ENCODE assay signal across 1 cellular context in the genomic region with DNA sequence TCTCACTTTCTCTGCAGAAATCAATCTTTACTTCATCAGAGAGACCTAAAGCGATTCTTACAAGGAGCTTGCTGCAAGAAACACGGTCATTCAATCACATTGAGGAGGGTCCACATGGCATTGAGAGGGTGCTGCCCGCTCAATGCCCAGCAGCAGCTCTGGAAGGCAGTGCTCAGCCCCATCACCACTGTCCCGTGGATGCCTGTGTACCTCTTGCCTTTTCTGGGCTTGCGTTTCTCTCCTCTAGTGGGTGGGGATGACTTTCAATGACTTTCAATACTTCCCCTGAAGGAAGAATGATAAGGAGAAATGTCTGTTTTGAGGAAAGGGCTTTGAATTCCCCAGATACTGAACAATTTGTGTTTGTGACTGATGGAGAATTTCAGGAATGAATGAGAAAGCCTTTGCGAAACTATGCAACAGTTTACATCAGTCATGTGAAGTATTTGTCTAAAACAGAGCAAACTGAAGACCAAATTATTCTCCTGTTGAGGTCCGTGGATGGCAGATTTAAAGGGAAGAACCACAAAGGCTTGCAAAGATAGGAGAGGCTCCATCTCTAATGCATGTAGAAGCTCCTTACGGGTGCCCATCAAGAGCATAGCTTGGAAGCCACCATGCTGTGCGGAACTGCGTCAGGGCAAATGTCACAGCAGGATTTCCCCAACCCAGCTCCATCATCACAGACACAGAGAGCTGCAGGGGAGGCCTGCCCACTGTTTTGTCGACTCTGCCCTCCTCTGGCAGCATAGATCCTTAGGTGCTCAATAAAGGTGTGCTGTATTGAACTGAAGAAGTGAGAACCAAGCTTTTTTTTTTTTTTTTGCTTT.
TF ChIP-seq lines count a peak whose summit lies in the region.

No MANE protein-coding gene starts in this region.

TF ChIP-seq in HepG2, 621 proteins besides CTCF, POLR2A, EP300 and RAD21 (continued from another document and continues in another):
- TF ChIP-seq ZSCAN20 (CRISPR knock-in tag; IDR thresholded peaks at IDR 0.05; ENCODE audit: borderline replicate concordance) (no peak), ZFP41 (CRISPR knock-in tag; IDR thresholded peaks at IDR 0.05; ENCODE audit: borderline replicate concordance) (no peak), KAT2B (IDR thresholded peaks at IDR 0.05; ENCODE audit: borderline replicate concordance, low read depth, low read length) (no peak), ZNF138 (CRISPR knock-in tag; IDR thresholded peaks at IDR 0.05; ENCODE audit: low read depth) (no peak), ZNF333 (CRISPR knock-in tag; IDR thresholded peaks at IDR 0.05; ENCODE audit: borderline replicate concordance) (no peak), ZNF609 (CRISPR knock-in tag; IDR thresholded peaks at IDR 0.05; ENCODE audit: borderline replicate concordance) (no peak), ZNF274 (CRISPR knock-in tag; IDR thresholded peaks at IDR 0.05) (no peak), ZBTB49 (CRISPR knock-in tag; IDR thresholded peaks at IDR 0.05; ENCODE audit: borderline replicate concordance) (no peak), ZNF33B (CRISPR knock-in tag; IDR thresholded peaks at IDR 0.05) (no peak), ZKSCAN5 (CRISPR knock-in tag; IDR thresholded peaks at IDR 0.05) (no peak), MXI1 (IDR thresholded peaks at IDR 0.05; ENCODE audit: borderline replicate concordance, low read depth, low read length) (no peak), HDAC1 (CRISPR knock-in tag; IDR thresholded peaks at IDR 0.05) (0 out of 2 replicates have a peak, but pooled peaks have one; percentile 25), ZNF207 (IDR thresholded peaks at IDR 0.05; ENCODE audit: borderline replicate concordance) (no peak), ZNF256 (CRISPR knock-in tag; conservative IDR thresholded peaks at IDR 0.05) (no peak), ARID5B (CRISPR knock-in tag; IDR thresholded peaks at IDR 0.05) (peak; percentile 54), ZNF234 (CRISPR knock-in tag; conservative IDR thresholded peaks at IDR 0.05) (no peak), MXD3 (CRISPR knock-in tag; IDR thresholded peaks at IDR 0.05) (no peak), ZNF468 (CRISPR knock-in tag; IDR thresholded peaks at IDR 0.05) (no peak), TCF7L2 (IDR thresholded peaks at IDR 0.05; ENCODE audit: low read depth, low read length) (no peak), PPARG (CRISPR knock-in tag; conservative IDR thresholded peaks at IDR 0.05) (no peak), CHD2 (IDR thresholded peaks at IDR 0.05; ENCODE audit: low read depth, low read length) (no peak), SRSF4 (IDR thresholded peaks at IDR 0.05; ENCODE audit: low read depth, low read length, poor library complexity, severe bottlenecking) (no peak), ZKSCAN8 (CRISPR knock-in tag; IDR thresholded peaks at IDR 0.05; ENCODE audit: borderline replicate concordance) (no peak), SP5 (CRISPR knock-in tag; IDR thresholded peaks at IDR 0.05; ENCODE audit: borderline replicate concordance, low read depth) (no peak), ZEB1 (IDR thresholded peaks at IDR 0.05; ENCODE audit: insufficient replicate concordance, low read depth) (no peak), ZNF441 (CRISPR knock-in tag; IDR thresholded peaks at IDR 0.05; ENCODE audit: borderline replicate concordance) (no peak), LCORL (IDR thresholded peaks at IDR 0.05) (no peak), LCORL (CRISPR knock-in tag; IDR thresholded peaks at IDR 0.05) (no peak), SOX13 (IDR thresholded peaks at IDR 0.05) (no peak), SOX13 (CRISPR knock-in tag; conservative IDR thresholded peaks at IDR 0.05 in 1 of 2, IDR thresholded peaks at IDR 0.05 in 1 of 2) (peak in 1 of 2 experiments; percentile 64; a peak in 2 of 4 replicates), HMG20B (CRISPR knock-in tag; conservative IDR thresholded peaks at IDR 0.05) (no peak), ZNF644 (CRISPR knock-in tag; IDR thresholded peaks at IDR 0.05; ENCODE audit: low read depth) (no peak), ATF2 (CRISPR knock-in tag; IDR thresholded peaks at IDR 0.05) (no peak), PHF5A (CRISPR knock-in tag; IDR thresholded peaks at IDR 0.05; ENCODE audit: low read depth, unreplicated experiment) (no peak), YY1 (IDR thresholded peaks at IDR 0.05; ENCODE audit: insufficient read depth, insufficient replicate concordance, low read depth, low read length) (no peak), ZMYM3 (CRISPR knock-in tag; IDR thresholded peaks at IDR 0.05) (no peak), NFE2 (CRISPR knock-in tag; IDR thresholded peaks at IDR 0.05) (no peak), ZNF749 (CRISPR knock-in tag; IDR thresholded peaks at IDR 0.05; ENCODE audit: borderline replicate concordance) (no peak)
- TF ChIP-seq, protein P1, sequence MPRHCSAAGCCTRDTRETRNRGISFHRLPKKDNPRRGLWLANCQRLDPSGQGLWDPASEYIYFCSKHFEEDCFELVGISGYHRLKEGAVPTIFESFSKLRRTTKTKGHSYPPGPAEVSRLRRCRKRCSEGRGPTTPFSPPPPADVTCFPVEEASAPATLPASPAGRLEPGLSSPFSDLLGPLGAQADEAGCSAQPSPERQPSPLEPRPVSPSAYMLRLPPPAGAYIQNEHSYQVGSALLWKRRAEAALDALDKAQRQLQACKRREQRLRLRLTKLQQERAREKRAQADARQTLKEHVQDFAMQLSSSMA (CRISPR knock-in tag; IDR thresholded peaks at IDR 0.05), result no peak
- TF ChIP-seq, protein P2, sequence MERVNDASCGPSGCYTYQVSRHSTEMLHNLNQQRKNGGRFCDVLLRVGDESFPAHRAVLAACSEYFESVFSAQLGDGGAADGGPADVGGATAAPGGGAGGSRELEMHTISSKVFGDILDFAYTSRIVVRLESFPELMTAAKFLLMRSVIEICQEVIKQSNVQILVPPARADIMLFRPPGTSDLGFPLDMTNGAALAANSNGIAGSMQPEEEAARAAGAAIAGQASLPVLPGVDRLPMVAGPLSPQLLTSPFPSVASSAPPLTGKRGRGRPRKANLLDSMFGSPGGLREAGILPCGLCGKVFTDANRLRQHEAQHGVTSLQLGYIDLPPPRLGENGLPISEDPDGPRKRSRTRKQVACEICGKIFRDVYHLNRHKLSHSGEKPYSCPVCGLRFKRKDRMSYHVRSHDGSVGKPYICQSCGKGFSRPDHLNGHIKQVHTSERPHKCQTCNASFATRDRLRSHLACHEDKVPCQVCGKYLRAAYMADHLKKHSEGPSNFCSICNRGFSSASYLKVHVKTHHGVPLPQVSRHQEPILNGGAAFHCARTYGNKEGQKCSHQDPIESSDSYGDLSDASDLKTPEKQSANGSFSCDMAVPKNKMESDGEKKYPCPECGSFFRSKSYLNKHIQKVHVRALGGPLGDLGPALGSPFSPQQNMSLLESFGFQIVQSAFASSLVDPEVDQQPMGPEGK (CRISPR knock-in tag; IDR thresholded peaks at IDR 0.05), result no peak
- TF ChIP-seq, protein P3, sequence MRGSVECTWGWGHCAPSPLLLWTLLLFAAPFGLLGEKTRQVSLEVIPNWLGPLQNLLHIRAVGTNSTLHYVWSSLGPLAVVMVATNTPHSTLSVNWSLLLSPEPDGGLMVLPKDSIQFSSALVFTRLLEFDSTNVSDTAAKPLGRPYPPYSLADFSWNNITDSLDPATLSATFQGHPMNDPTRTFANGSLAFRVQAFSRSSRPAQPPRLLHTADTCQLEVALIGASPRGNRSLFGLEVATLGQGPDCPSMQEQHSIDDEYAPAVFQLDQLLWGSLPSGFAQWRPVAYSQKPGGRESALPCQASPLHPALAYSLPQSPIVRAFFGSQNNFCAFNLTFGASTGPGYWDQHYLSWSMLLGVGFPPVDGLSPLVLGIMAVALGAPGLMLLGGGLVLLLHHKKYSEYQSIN (CRISPR knock-in tag; IDR thresholded peaks at IDR 0.05; ENCODE audit: borderline replicate concordance), result no peak
- TF ChIP-seq, protein P4, sequence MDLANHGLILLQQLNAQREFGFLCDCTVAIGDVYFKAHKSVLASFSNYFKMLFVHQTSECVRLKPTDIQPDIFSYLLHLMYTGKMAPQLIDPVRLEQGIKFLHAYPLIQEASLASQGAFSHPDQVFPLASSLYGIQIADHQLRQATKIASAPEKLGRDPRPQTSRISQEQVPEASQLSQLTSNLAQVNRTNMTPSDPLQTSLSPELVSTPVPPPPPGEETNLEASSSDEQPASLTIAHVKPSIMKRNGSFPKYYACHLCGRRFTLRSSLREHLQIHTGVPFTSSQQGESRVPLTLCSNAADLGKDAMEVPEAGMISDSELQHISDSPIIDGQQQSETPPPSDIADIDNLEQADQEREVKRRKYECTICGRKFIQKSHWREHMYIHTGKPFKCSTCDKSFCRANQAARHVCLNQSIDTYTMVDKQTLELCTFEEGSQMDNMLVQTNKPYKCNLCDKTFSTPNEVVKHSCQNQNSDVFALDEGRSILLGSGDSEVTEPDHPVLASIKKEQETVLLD (CRISPR knock-in tag; IDR thresholded peaks at IDR 0.05; ENCODE audit: low read depth), result no peak
